In genomic region chr7:108839091-108839490, GRCh38 we compare ENCODE assay signal across 20 cellular contexts.
"Had no signal": no experiment of that assay in that cellular context is flagged by ENCODE, and none has a peak within 500 bp of the region (broad histone marks: within the 10 kb centered on the region; RNA-seq: fewer than 3 reads in every experiment).

No MANE protein-coding gene starts in this region.

- H3K9me3 ChIP-seq: thoracic aorta had no signal

- DNase-seq: activated CD4-positive, alpha-beta T cell treated with anti-CD3 and anti-CD28 coated beads for 48 hours; activated CD8-positive, alpha-beta T cell treated with anti-CD3 and anti-CD28 coated beads for 36 hours; activated effector memory CD4-positive, alpha-beta T cell treated with anti-CD3 and anti-CD28 coated beads, Interleukin-2, amount 50 U/mL, for 16 hours; activated T-cell treated with anti-CD3 and anti-CD28 coated beads, Interleukin-2, amount 50 U/mL, for 4 hours; amniotic stem cell; cerebellar nuclear complex; effector memory CD4-positive, alpha-beta T cell; head of caudate nucleus; immature natural killer cell; left colon; lower lobe of right lung; midbrain; psoas muscle; sigmoid colon; stimulated activated CD4-positive, alpha-beta T cell treated with anti-CD3 and anti-CD28 coated beads, Interleukin-12 subunit alpha, Interleukin-12 subunit beta, amount 100 ng/mL, for 4 hours; stimulated activated CD4-positive, alpha-beta T cell treated with anti-CD3 and anti-CD28 coated beads, Interleukin-2, amount 100 ng/mL, for 24 hours; T-helper 2 cell had no signal

- H3K4me3 ChIP-seq: lower lobe of right lung, neural progenitor cell, psoas muscle, sigmoid colon, thoracic aorta had no signal

- H3K9ac ChIP-seq: neural progenitor cell had no signal

- H3K27me3 ChIP-seq: neural progenitor cell, sigmoid colon had no signal

- H3K27ac ChIP-seq: epithelial cell of prostate, lower lobe of right lung, neural progenitor cell, psoas muscle, sigmoid colon, thoracic aorta had no signal

- H3K36me3 ChIP-seq: lower lobe of right lung, neural progenitor cell, sigmoid colon, thoracic aorta had no signal

- H3K4me2 ChIP-seq: neural progenitor cell had no signal
